1 cellular context compared by ENCODE assay signal in the genomic region with DNA sequence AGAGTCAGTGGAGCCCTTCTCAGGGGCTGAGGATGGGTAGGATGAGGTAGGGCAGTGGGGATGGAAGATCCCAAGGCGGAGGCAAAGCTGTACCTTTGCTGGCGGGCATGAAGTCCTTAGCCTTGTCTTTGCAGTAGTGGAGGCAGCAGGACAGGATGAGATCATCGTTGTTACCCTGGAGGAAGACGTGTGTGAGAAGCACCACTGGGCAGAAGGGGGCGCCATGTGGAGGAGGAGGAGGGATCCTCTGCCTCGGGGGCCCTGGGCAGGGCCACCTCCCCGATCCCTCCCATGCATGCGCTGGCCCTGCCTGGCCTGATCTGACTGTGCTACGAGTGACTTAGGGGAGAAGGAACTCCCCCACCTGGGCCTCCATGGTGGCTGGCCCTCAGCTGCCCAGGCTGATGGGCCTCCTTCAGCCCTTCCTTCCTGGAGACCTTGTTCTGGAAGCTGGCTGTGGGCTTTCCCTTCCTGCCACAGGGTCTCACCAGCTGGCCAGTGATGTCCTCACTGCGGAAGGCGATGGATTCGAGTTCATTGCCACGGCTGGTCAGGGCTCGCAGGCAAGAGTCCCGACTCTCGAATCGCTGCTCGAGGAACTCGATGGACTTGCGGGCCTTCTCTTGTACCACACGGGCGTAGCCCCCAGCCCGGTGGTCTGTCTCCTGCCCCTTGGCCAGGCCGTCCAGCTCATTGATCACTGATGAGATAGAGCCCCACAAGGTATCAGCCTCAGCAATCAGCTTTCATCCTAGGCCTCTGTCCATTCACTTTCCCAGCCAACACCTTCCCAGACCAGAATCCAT.
A peak's percentile ranks its signal among the peaks of the same experiment; 100 is the strongest.
TF ChIP-seq lines count a peak whose summit lies in the region.

No MANE protein-coding gene starts in this region.

TF ChIP-seq in HepG2, 621 proteins besides CTCF, POLR2A, EP300 and RAD21 (continues in another document):
- TF ChIP-seq HIVEP1 (CRISPR knock-in tag; IDR thresholded peaks at IDR 0.05), result no peak
- TF ChIP-seq ZNF407 (CRISPR knock-in tag; IDR thresholded peaks at IDR 0.05; ENCODE audit: not compliant biosample characterization), result peak; percentile 52
- TF ChIP-seq REL (CRISPR knock-in tag; conservative IDR thresholded peaks at IDR 0.05), result 0 out of 2 replicates have a peak, but pooled peaks have one; percentile 5
- TF ChIP-seq MEF2D (CRISPR knock-in tag; IDR thresholded peaks at IDR 0.05), result no peak
- TF ChIP-seq DDIT3 (CRISPR knock-in tag; IDR thresholded peaks at IDR 0.05), result no peak
- no peak for TF ChIP-seq ZNF768 (CRISPR knock-in tag; IDR thresholded peaks at IDR 0.05)
- TF ChIP-seq CENPX (CRISPR knock-in tag; IDR thresholded peaks at IDR 0.05), result no peak
- no peak for TF ChIP-seq SNAPC5 (CRISPR knock-in tag; IDR thresholded peaks at IDR 0.05; ENCODE audit: borderline replicate concordance)
- no peak for TF ChIP-seq NFRKB (IDR thresholded peaks at IDR 0.05)
- no peak for TF ChIP-seq PHF21A (CRISPR knock-in tag; IDR thresholded peaks at IDR 0.05)
- TF ChIP-seq, protein P1, sequence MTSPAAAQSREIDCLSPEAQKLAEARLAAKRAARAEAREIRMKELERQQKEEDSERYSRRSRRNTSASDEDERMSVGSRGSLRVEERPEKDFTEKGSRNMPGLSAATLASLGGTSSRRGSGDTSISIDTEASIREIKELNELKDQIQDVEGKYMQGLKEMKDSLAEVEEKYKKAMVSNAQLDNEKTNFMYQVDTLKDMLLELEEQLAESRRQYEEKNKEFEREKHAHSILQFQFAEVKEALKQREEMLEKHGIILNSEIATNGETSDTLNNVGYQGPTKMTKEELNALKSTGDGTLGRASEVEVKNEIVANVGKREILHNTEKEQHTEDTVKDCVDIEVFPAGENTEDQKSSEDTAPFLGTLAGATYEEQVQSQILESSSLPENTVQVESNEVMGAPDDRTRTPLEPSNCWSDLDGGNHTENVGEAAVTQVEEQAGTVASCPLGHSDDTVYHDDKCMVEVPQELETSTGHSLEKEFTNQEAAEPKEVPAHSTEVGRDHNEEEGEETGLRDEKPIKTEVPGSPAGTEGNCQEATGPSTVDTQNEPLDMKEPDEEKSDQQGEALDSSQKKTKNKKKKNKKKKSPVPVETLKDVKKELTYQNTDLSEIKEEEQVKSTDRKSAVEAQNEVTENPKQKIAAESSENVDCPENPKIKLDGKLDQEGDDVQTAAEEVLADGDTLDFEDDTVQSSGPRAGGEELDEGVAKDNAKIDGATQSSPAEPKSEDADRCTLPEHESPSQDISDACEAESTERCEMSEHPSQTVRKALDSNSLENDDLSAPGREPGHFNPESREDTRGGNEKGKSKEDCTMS (CRISPR knock-in tag; conservative IDR thresholded peaks at IDR 0.05), result no peak
- TF ChIP-seq FOSL2 (CRISPR knock-in tag; IDR thresholded peaks at IDR 0.05), result no peak
- no peak for TF ChIP-seq TEAD3 (CRISPR knock-in tag; optimal IDR thresholded peaks at IDR 0.05; ENCODE audit: borderline replicate concordance)
- no peak for TF ChIP-seq ZNF557 (CRISPR knock-in tag; IDR thresholded peaks at IDR 0.05)
- TF ChIP-seq KAT2B (IDR thresholded peaks at IDR 0.05; ENCODE audit: borderline replicate concordance, low read depth, low read length), result no peak
- TF ChIP-seq IRX3 (CRISPR knock-in tag; IDR thresholded peaks at IDR 0.05; ENCODE audit: borderline replicate concordance, low read depth), result no peak
- no peak for TF ChIP-seq ZMYM4 (CRISPR knock-in tag; IDR thresholded peaks at IDR 0.05)
- TF ChIP-seq, protein P2, sequence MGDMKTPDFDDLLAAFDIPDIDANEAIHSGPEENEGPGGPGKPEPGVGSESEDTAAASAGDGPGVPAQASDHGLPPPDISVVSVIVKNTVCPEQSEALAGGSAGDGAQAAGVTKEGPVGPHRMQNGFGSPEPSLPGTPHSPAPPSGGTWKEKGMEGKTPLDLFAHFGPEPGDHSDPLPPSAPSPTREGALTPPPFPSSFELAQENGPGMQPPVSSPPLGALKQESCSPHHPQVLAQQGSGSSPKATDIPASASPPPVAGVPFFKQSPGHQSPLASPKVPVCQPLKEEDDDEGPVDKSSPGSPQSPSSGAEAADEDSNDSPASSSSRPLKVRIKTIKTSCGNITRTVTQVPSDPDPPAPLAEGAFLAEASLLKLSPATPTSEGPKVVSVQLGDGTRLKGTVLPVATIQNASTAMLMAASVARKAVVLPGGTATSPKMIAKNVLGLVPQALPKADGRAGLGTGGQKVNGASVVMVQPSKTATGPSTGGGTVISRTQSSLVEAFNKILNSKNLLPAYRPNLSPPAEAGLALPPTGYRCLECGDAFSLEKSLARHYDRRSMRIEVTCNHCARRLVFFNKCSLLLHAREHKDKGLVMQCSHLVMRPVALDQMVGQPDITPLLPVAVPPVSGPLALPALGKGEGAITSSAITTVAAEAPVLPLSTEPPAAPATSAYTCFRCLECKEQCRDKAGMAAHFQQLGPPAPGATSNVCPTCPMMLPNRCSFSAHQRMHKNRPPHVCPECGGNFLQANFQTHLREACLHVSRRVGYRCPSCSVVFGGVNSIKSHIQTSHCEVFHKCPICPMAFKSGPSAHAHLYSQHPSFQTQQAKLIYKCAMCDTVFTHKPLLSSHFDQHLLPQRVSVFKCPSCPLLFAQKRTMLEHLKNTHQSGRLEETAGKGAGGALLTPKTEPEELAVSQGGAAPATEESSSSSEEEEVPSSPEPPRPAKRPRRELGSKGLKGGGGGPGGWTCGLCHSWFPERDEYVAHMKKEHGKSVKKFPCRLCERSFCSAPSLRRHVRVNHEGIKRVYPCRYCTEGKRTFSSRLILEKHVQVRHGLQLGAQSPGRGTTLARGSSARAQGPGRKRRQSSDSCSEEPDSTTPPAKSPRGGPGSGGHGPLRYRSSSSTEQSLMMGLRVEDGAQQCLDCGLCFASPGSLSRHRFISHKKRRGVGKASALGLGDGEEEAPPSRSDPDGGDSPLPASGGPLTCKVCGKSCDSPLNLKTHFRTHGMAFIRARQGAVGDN (CRISPR knock-in tag; IDR thresholded peaks at IDR 0.05), result peak; percentile 25; the same call in 1 of the 2 replicates
- TF ChIP-seq ZMYM3 (CRISPR knock-in tag; IDR thresholded peaks at IDR 0.05), result no peak
- peak; percentile 28; the same call in 1 of the 2 replicates for TF ChIP-seq STAG1 (CRISPR knock-in tag; IDR thresholded peaks at IDR 0.05)
- no peak for TF ChIP-seq ZNF878 (CRISPR knock-in tag; IDR thresholded peaks at IDR 0.05)
- no peak for TF ChIP-seq SOX6 (IDR thresholded peaks at IDR 0.05)
- TF ChIP-seq SOX6 (CRISPR knock-in tag; IDR thresholded peaks at IDR 0.05), result no peak
- no peak for TF ChIP-seq ATM (IDR thresholded peaks at IDR 0.05; ENCODE audit: borderline replicate concordance)
- TF ChIP-seq SP140L (CRISPR knock-in tag; IDR thresholded peaks at IDR 0.05; ENCODE audit: borderline replicate concordance), result no peak
- no peak for TF ChIP-seq FOXA3 (CRISPR knock-in tag; IDR thresholded peaks at IDR 0.05)
- no peak for TF ChIP-seq RFX3 (CRISPR knock-in tag; IDR thresholded peaks at IDR 0.05)
- no peak for TF ChIP-seq ZNF3 (CRISPR knock-in tag; IDR thresholded peaks at IDR 0.05)
- peak; percentile 65 for TF ChIP-seq ATF3 (CRISPR knock-in tag; IDR thresholded peaks at IDR 0.05)
- TF ChIP-seq KLF16 (CRISPR knock-in tag; IDR thresholded peaks at IDR 0.05), result no peak
- TF ChIP-seq NFYB (CRISPR knock-in tag; IDR thresholded peaks at IDR 0.05), result no peak
- TF ChIP-seq HOXD1 (CRISPR knock-in tag; IDR thresholded peaks at IDR 0.05), result no peak
- TF ChIP-seq MYNN (CRISPR knock-in tag; IDR thresholded peaks at IDR 0.05; ENCODE audit: low read depth), result no peak
- TF ChIP-seq KLF12 (CRISPR knock-in tag; IDR thresholded peaks at IDR 0.05; ENCODE audit: borderline replicate concordance), result no peak
- no peak for TF ChIP-seq ZBTB21 (CRISPR knock-in tag; IDR thresholded peaks at IDR 0.05)
- no peak for TF ChIP-seq ZNF678 (CRISPR knock-in tag; IDR thresholded peaks at IDR 0.05)
- TF ChIP-seq ZNF607 (CRISPR knock-in tag; IDR thresholded peaks at IDR 0.05; ENCODE audit: borderline replicate concordance), result no peak
- TF ChIP-seq ZNF619 (CRISPR knock-in tag; IDR thresholded peaks at IDR 0.05), result no peak
- TF ChIP-seq, protein P3, sequence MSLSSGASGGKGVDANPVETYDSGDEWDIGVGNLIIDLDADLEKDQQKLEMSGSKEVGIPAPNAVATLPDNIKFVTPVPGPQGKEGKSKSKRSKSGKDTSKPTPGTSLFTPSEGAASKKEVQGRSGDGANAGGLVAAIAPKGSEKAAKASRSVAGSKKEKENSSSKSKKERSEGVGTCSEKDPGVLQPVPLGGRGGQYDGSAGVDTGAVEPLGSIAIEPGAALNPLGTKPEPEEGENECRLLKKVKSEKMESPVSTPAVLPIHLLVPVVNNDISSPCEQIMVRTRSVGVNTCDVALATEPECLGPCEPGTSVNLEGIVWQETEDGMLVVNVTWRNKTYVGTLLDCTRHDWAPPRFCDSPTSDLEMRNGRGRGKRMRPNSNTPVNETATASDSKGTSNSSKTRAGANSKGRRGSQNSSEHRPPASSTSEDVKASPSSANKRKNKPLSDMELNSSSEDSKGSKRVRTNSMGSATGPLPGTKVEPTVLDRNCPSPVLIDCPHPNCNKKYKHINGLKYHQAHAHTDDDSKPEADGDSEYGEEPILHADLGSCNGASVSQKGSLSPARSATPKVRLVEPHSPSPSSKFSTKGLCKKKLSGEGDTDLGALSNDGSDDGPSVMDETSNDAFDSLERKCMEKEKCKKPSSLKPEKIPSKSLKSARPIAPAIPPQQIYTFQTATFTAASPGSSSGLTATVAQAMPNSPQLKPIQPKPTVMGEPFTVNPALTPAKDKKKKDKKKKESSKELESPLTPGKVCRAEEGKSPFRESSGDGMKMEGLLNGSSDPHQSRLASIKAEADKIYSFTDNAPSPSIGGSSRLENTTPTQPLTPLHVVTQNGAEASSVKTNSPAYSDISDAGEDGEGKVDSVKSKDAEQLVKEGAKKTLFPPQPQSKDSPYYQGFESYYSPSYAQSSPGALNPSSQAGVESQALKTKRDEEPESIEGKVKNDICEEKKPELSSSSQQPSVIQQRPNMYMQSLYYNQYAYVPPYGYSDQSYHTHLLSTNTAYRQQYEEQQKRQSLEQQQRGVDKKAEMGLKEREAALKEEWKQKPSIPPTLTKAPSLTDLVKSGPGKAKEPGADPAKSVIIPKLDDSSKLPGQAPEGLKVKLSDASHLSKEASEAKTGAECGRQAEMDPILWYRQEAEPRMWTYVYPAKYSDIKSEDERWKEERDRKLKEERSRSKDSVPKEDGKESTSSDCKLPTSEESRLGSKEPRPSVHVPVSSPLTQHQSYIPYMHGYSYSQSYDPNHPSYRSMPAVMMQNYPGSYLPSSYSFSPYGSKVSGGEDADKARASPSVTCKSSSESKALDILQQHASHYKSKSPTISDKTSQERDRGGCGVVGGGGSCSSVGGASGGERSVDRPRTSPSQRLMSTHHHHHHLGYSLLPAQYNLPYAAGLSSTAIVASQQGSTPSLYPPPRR (CRISPR knock-in tag; IDR thresholded peaks at IDR 0.05; ENCODE audit: borderline replicate concordance), result no peak
- TF ChIP-seq BHLHE40 (IDR thresholded peaks at IDR 0.05; ENCODE audit: low read length), result no peak
- no peak for TF ChIP-seq CBFB (CRISPR knock-in tag; IDR thresholded peaks at IDR 0.05)
- TF ChIP-seq NCOA5 (CRISPR knock-in tag; IDR thresholded peaks at IDR 0.05), result no peak
- no peak for TF ChIP-seq ZSCAN21 (CRISPR knock-in tag; IDR thresholded peaks at IDR 0.05; ENCODE audit: borderline replicate concordance)
